Comparison of ENCODE assay signal across 8 cellular contexts in genomic region chr3:72847751-72848702, GRCh38. TPM values are rescaled to one million over a fixed set of nuclear protein-coding genes. Genes with fewer than 3 reads are reported as not detected.
DNase-seq lines count a peak whose midpoint lies in the region; ATAC-seq and TF ChIP-seq lines count a peak whose summit lies in the region.

SHQ1 (minus strand) TSS chr3:72848445; CDS start chr3:72848340, 105 bp downstream.

- TF ChIP-seq CTCF in GM23338 (conservative IDR thresholded peaks at IDR 0.05; ENCODE audit: low read depth in 2 of 2) (no peak), RWPE2 (IDR thresholded peaks at IDR 0.05; ENCODE audit: poor library complexity, severe bottlenecking) (no peak)

- peaks cover 16% of the 10 kb centered on the region for H3K27me3 Mint-ChIP-seq in GM23338 (ENCODE audit: insufficient read depth, low read depth, poor library complexity)
- H3K27me3 Mint-ChIP-seq in activated T-helper 17 cell treated with anti-CD3 and anti-CD28 coated beads, Interleukin-2, amount 50 U/mL, for 72 hours: no peaks in the 10 kb centered on the region
- H3K27me3 Mint-ChIP-seq in naive thymus-derived CD8-positive, alpha-beta T cell: no peaks in the 10 kb centered on the region
- H3K27me3 Mint-ChIP-seq in stimulated activated naive B cell treated with anti-CD40 and anti-IgM and Interleukin-4, amounts not matched to agents 10 μg/mL and 1 μg/mL and 100 μg/mL, for 72 hours: no peaks in the 10 kb centered on the region

- no peaks in the 10 kb centered on the region; the same call in 2 of the 3 replicates for H3K9me3 Mint-ChIP-seq in GM23338
- no peaks in the 10 kb centered on the region for H3K9me3 Mint-ChIP-seq in activated T-helper 17 cell treated with anti-CD3 and anti-CD28 coated beads, Interleukin-2, amount 50 U/mL, for 72 hours
- no peaks in the 10 kb centered on the region for H3K9me3 Mint-ChIP-seq in naive thymus-derived CD8-positive, alpha-beta T cell
- no peaks in the 10 kb centered on the region for H3K9me3 Mint-ChIP-seq in stimulated activated naive B cell treated with anti-CD40 and anti-IgM and Interleukin-4, amounts not matched to agents 10 μg/mL and 1 μg/mL and 100 μg/mL, for 72 hours

- H3K9me3 ChIP-seq in RWPE2 (ENCODE audit: severe bottlenecking): no peaks in the 10 kb centered on the region

- peaks cover 9% of the 10 kb centered on the region for H3K4me1 ChIP-seq in GM23338 (ENCODE audit: insufficient read depth)
- peaks cover 22% of the 10 kb centered on the region for H3K4me1 ChIP-seq in RWPE2 (ENCODE audit: insufficient read depth, poor library complexity, severe bottlenecking)

- peak; percentile 96 for ATAC-seq in GM23338
- peak; percentile 89 for ATAC-seq in RWPE2 (ENCODE audit: low read depth)
- peak; percentile 96 for ATAC-seq in activated T-helper 17 cell treated with anti-CD3 and anti-CD28 coated beads, Interleukin-2, amount 50 U/mL, for 72 hours (replicated peaks)
- ATAC-seq in naive thymus-derived CD8-positive, alpha-beta T cell: peak; percentile 93 to 96
- ATAC-seq in stimulated activated naive B cell treated with anti-CD40 and anti-IgM and Interleukin-4, amounts not matched to agents 10 μg/mL and 1 μg/mL and 100 μg/mL, for 72 hours (replicated peaks): peak; percentile 94 to 95

- H3K27ac ChIP-seq in GM23338 (ENCODE audit: low read depth): no peak within 1 kb of the TSS
- peak within 1 kb of the TSS; percentile 57 for H3K27ac ChIP-seq in RWPE2 (ENCODE audit: poor library complexity, severe bottlenecking)

- H3K9me2 ChIP-seq in GM23338 (ENCODE audit: insufficient read depth): no peaks in the 10 kb centered on the region

- H3K36me3 ChIP-seq in GM23338 (ENCODE audit: insufficient read depth) (no peaks in the 10 kb centered on the region), RWPE2 (ENCODE audit: low read depth) (peaks cover 3% of the 10 kb centered on the region; the same call in 1 of the 2 replicates)

- peak within 1 kb of the TSS; percentile 25; the same call in 1 of the 2 replicates for H3K27ac Mint-ChIP-seq in GM23338
- peak within 1 kb of the TSS; percentile 80 for H3K27ac Mint-ChIP-seq in activated T-helper 17 cell treated with anti-CD3 and anti-CD28 coated beads, Interleukin-2, amount 50 U/mL, for 72 hours
- peak within 1 kb of the TSS; percentile 82 to 92 (median 86) for H3K27ac Mint-ChIP-seq in naive thymus-derived CD8-positive, alpha-beta T cell
- peak within 1 kb of the TSS; percentile 91 for H3K27ac Mint-ChIP-seq in stimulated activated naive B cell treated with anti-CD40 and anti-IgM and Interleukin-4, amounts not matched to agents 10 μg/mL and 1 μg/mL and 100 μg/mL, for 72 hours

- POLR2A ChIA-PET in naive thymus-derived CD8-positive, alpha-beta T cell (lab: Charles Lee): interaction anchor here (0.6 kb wide), 1 partner anchor 761 kb away, joined by 5 read pairs; no protein-coding TSS in a partner anchor

- H3K27me3 ChIP-seq in GM23338 (ENCODE audit: insufficient read depth): peaks cover 18% of the 10 kb centered on the region
- no peaks in the 10 kb centered on the region for H3K27me3 ChIP-seq in RWPE2 (ENCODE audit: insufficient read depth, poor library complexity, severe bottlenecking)

- H3K4me3 Mint-ChIP-seq in GM23338: peak within 1 kb of the TSS; percentile 86
- peak within 1 kb of the TSS; percentile 91 for H3K4me3 Mint-ChIP-seq in activated T-helper 17 cell treated with anti-CD3 and anti-CD28 coated beads, Interleukin-2, amount 50 U/mL, for 72 hours
- H3K4me3 Mint-ChIP-seq in naive thymus-derived CD8-positive, alpha-beta T cell: peak within 1 kb of the TSS; percentile 92 to 99 (median 97)
- peak within 1 kb of the TSS; percentile 94 to 95 for H3K4me3 Mint-ChIP-seq in stimulated activated naive B cell treated with anti-CD40 and anti-IgM and Interleukin-4, amounts not matched to agents 10 μg/mL and 1 μg/mL and 100 μg/mL, for 72 hours

- H3K36me3 Mint-ChIP-seq in GM23338 (ENCODE audit: low read depth): peaks cover 4% of the 10 kb centered on the region; the same call in 2 of the 3 replicates
- H3K36me3 Mint-ChIP-seq in activated T-helper 17 cell treated with anti-CD3 and anti-CD28 coated beads, Interleukin-2, amount 50 U/mL, for 72 hours (ENCODE audit: low read depth): peaks cover 18% of the 10 kb centered on the region
- H3K36me3 Mint-ChIP-seq in naive thymus-derived CD8-positive, alpha-beta T cell: peaks cover 0 to 12% (median 0%) of the 10 kb centered on the region in 3 donors
- peaks cover 4 to 6% of the 10 kb centered on the region in 2 donors for H3K36me3 Mint-ChIP-seq in stimulated activated naive B cell treated with anti-CD40 and anti-IgM and Interleukin-4, amounts not matched to agents 10 μg/mL and 1 μg/mL and 100 μg/mL, for 72 hours

- H3K4me3 ChIP-seq in GM23338 (peak within 1 kb of the TSS; percentile 80), RWPE2 (ENCODE audit: severe bottlenecking) (peak within 1 kb of the TSS; percentile 57)

- peaks cover 20% of the 10 kb centered on the region for H3K4me1 Mint-ChIP-seq in GM23338
- H3K4me1 Mint-ChIP-seq in activated T-helper 17 cell treated with anti-CD3 and anti-CD28 coated beads, Interleukin-2, amount 50 U/mL, for 72 hours: peaks cover 45% of the 10 kb centered on the region
- H3K4me1 Mint-ChIP-seq in naive thymus-derived CD8-positive, alpha-beta T cell: peaks cover 25 to 57% (median 51%) of the 10 kb centered on the region in 4 donors
- peaks cover 26 to 49% of the 10 kb centered on the region in 2 donors for H3K4me1 Mint-ChIP-seq in stimulated activated naive B cell treated with anti-CD40 and anti-IgM and Interleukin-4, amounts not matched to agents 10 μg/mL and 1 μg/mL and 100 μg/mL, for 72 hours

- peak within 1 kb of the TSS; percentile 90 for H3K4me2 ChIP-seq in GM23338

- H4K20me1 ChIP-seq in GM23338 (replicated peaks; ENCODE audit: insufficient read depth): peaks cover 8% of the 10 kb centered on the region

- H3F3A ChIP-seq in GM23338 (replicated peaks; ENCODE audit: low read depth): no peaks in the 10 kb centered on the region

- DNase-seq in EL: peak; percentile 97
- peak; percentile 98 for DNase-seq in GM23338 (ENCODE audit: low spot score)
- DNase-seq in Kasumi-1 (lab: John Stamatoyannopoulos, UW): peak; percentile 93 to 94
- peak; percentile 96 for DNase-seq in RWPE2 (ENCODE audit: low spot score)
- DNase-seq in fibroblast of peridontal ligament (ENCODE audit: extremely low read depth): peak; percentile 93
- DNase-seq in naive thymus-derived CD8-positive, alpha-beta T cell: peak; percentile 84 to 96 (median 92)
- peak; percentile 89 for DNase-seq in stimulated activated naive B cell treated with anti-CD40 and anti-IgM and Interleukin-4, amounts not matched to agents 10 μg/mL and 1 μg/mL and 100 μg/mL, for 72 hours

- H3K79me2 ChIP-seq in GM23338 (replicated peaks; ENCODE audit: insufficient read depth): peaks cover 35% of the 10 kb centered on the region

- H2AFZ ChIP-seq in GM23338: peak within 1 kb of the TSS; percentile 99

TF ChIP-seq in GM23338, 12 proteins besides CTCF, POLR2A, EP300 and RAD21 (continues in another document):
- TF ChIP-seq NANOG (IDR thresholded peaks at IDR 0.05; ENCODE audit: borderline replicate concordance) (no peak), JUNB (IDR thresholded peaks at IDR 0.05; ENCODE audit: unreplicated experiment) (no peak), POLR2AphosphoS5 (IDR thresholded peaks at IDR 0.05; ENCODE audit: low read depth) (peak; percentile 84), EZH2 (IDR thresholded peaks at IDR 0.05; ENCODE audit: low read depth, unreplicated experiment) (no peak), REST (IDR thresholded peaks at IDR 0.05; ENCODE audit: unreplicated experiment) (no peak)

RNA-seq across cellular contexts. Expression of gene SHQ1, which starts in this region (rescaled TPM):
- total RNA-seq in GM23338 (2014; rRNA removed; shearing (Covaris generic)): 28.7 and 33.4 TPM in 2 replicates
- 18.3 and 20.0 TPM in 2 replicates for polyA plus RNA-seq in GM23338 (2016; fragmentation: Nextera tagmentation; extraction: Ambion mirVana)
- 10 to 100 TPM; 23.2 to 38.1 TPM for total RNA-seq in activated T-helper 17 cell treated with anti-CD3 and anti-CD28 coated beads, Interleukin-2, amount 50 U/mL, for 72 hours
- 10 to 100 TPM; 23.4 to 26.4 TPM for total RNA-seq in naive thymus-derived CD8-positive, alpha-beta T cell
- 10 to 100 TPM; 14.8 to 22.7 (median 16.5) TPM for polyA plus RNA-seq in naive thymus-derived CD8-positive, alpha-beta T cell

Comparison
In these comparisons a context has a peak if more than half of its experiments do, and no peak if none do; other contexts are left out.
1. H3K27ac Mint-ChIP-seq: peak in every context shown above with its lines; median percentile 91 in stimulated activated naive B cell treated with anti-CD40 and anti-IgM and Interleukin-4, amounts not matched to agents 10 μg/mL and 1 μg/mL and 100 μg/mL, for 72 hours; 86 in naive thymus-derived CD8-positive, alpha-beta T cell; 80 in activated T-helper 17 cell treated with anti-CD3 and anti-CD28 coated beads, Interleukin-2, amount 50 U/mL, for 72 hours; 25 in GM23338.